ENCODE assay signal across 7 cellular contexts in genomic region chr2:69643602-69644505, GRCh38.
DNase-seq lines count a peak whose midpoint lies in the region; ATAC-seq and TF ChIP-seq lines count a peak whose summit lies in the region.

AAK1 (minus strand) TSS chr2:69643739; CDS start chr2:69643040, 699 bp downstream.

- no peaks in the 10 kb centered on the region for H3K27me3 ChIP-seq in brain microvascular endothelial cell (replicated peaks)

- H3K27ac ChIP-seq in brain microvascular endothelial cell = peak within 1 kb of the TSS; percentile 91

- in situ Hi-C loops in brain microvascular endothelial cell (cut with HindIII; ENCODE audit: low pct_ligation_motif_present, low sequenced_read_pairs) = no loop called here

- H3K4me3 ChIP-seq in brain microvascular endothelial cell (ENCODE audit: low read depth, low read length) = peak within 1 kb of the TSS; percentile 92
- H3K4me3 ChIP-seq in iPS-11a (ENCODE audit: low read depth, low read length) = peak within 1 kb of the TSS; percentile 94
- H3K4me3 ChIP-seq in skeletal muscle cell (ENCODE audit: low read depth, low read length) = peak within 1 kb of the TSS; percentile 68

- peak; percentile 85 for DNase-seq in NCI-H2171 (lab: John Stamatoyannopoulos, UW)
- peak; percentile 96 for DNase-seq in UCSD-AML1 (lab: John Stamatoyannopoulos, UW; ENCODE audit: unreplicated experiment)
- DNase-seq in brain microvascular endothelial cell = peak; percentile 75
- peak; percentile 48 for DNase-seq in skeletal muscle cell (ENCODE audit: low read depth)

- no peak for TF ChIP-seq CTCF in brain microvascular endothelial cell (IDR thresholded peaks at IDR 0.05; ENCODE audit: low read depth, low read length, missing control alignments)

- no peaks in the 10 kb centered on the region for H3K36me3 ChIP-seq in brain microvascular endothelial cell (replicated peaks)

- ATAC-seq in GM18520 (IDR thresholded peaks at IDR 0.05; ENCODE audit: unreplicated experiment) = peak; percentile 37
- ATAC-seq in HG03066 (IDR thresholded peaks at IDR 0.05; ENCODE audit: low read depth, unreplicated experiment) = peak; percentile 43

Comparison
In these comparisons a context has a peak if more than half of its experiments do, and no peak if none do; other contexts are left out.
1. Peak in every context shown above with its lines: DNase-seq, ATAC-seq, H3K4me3 ChIP-seq and H3K27ac ChIP-seq.